ENCODE assay signal across 1 cellular context in genomic region chr17:1264196-1264595, GRCh38.
TF ChIP-seq lines count a peak whose summit lies in the region.

No MANE protein-coding gene starts in this region.

TF ChIP-seq in HCT116, 20 proteins besides CTCF, POLR2A, EP300 and RAD21 (continued from another document):
- no peak for TF ChIP-seq EGR1 (IDR thresholded peaks at IDR 0.05; ENCODE audit: low read depth)
- no peak for TF ChIP-seq EZH2 (IDR thresholded peaks at IDR 0.05)
- no peak for TF ChIP-seq MAX (IDR thresholded peaks at IDR 0.05)
- no peak for TF ChIP-seq FOSL1 (IDR thresholded peaks at IDR 0.05; ENCODE audit: low read depth)
